In genomic region chr17:27471321-27472269, GRCh38 we compare ENCODE assay signal across 8 cellular contexts. TPM values are rescaled to one million over a fixed set of nuclear protein-coding genes. Genes with fewer than 3 reads are reported as not detected.
DNase-seq lines count a peak whose midpoint lies in the region; ATAC-seq, FAIRE-seq and TF ChIP-seq lines count a peak whose summit lies in the region.

No MANE protein-coding gene starts in this region.

- BruUV-seq in HepG2 (replicated peaks; lab: Mats Ljungman, UMichigan) = no TSS peak

- H4K20me1 ChIP-seq in HepG2 (ENCODE audit: insufficient read depth, low read length) = peaks cover 10% of the 10 kb centered on the region

- in situ Hi-C loops in HepG2 (cut with HindIII; ENCODE audit: extremely low pct_ligation_motif_present, low pct_unique_long_range_greater_than_20kb) = no loop called here

- no peaks in the 10 kb centered on the region for H3K27me3 Mint-ChIP-seq in central memory CD8-positive, alpha-beta T cell

- no peak overlapping the region for H3K27ac ChIP-seq in HepG2 (ENCODE audit: extremely low read length, insufficient read depth, low read length)

- WGBS in HepG2 (ENCODE audit: low lambda C conversion rate) = 89% methylated on average over 11 of the region's 14 CpGs

- no peaks in the 10 kb centered on the region for H3K9me3 Mint-ChIP-seq in central memory CD8-positive, alpha-beta T cell

- no peak overlapping the region for H3K9ac ChIP-seq in HepG2 (ENCODE audit: insufficient read depth, low read depth, low read length)

- TF ChIP-seq POLR2A in HepG2 (IDR thresholded peaks at IDR 0.05; ENCODE audit: insufficient read depth in 1 of 2, low read depth in 2 of 2, low read length in 2 of 2) = no peak

- no peak overlapping the region for H3K4me3 ChIP-seq in HepG2 (replicated peaks in 1 of 3; ENCODE audit: insufficient read depth in 1 of 3, low read depth in 2 of 3, low read length in 3 of 3)

- TF ChIP-seq EP300 in HepG2 (IDR thresholded peaks at IDR 0.05; ENCODE audit: low read depth in 2 of 2, low read length in 2 of 2) (no peak), HepG2 (CRISPR knock-in tag; IDR thresholded peaks at IDR 0.05; ENCODE audit: borderline replicate concordance) (no peak)

- H3K27ac Mint-ChIP-seq in central memory CD8-positive, alpha-beta T cell (ENCODE audit: low read depth) = peak overlapping the region; percentile 94

- peak overlapping the region; percentile 43 for H3K4me3 Mint-ChIP-seq in central memory CD8-positive, alpha-beta T cell

- peaks cover 5% of the 10 kb centered on the region for H3K36me3 Mint-ChIP-seq in central memory CD8-positive, alpha-beta T cell (ENCODE audit: insufficient read depth)

- H3K4me2 ChIP-seq in HepG2 (ENCODE audit: low read depth, low read length) = no peak overlapping the region

- no peaks in the 10 kb centered on the region for H3K36me3 ChIP-seq in HepG2 (replicated peaks in 1 of 2; ENCODE audit: control insufficient read depth in 1 of 2, insufficient read depth in 2 of 2, low read length in 2 of 2)

- peak in 3 of 4 experiments; percentile 14 to 67 (median 55) for DNase-seq in activated CD4-positive, CD25-positive, alpha-beta regulatory T cell (lab: John Stamatoyannopoulos, UW)
- peak in 1 of 2 donors; percentile 43 for DNase-seq in central memory CD8-positive, alpha-beta T cell (ENCODE audit: low spot score in 2 of 2)
- peak; percentile 66 to 85 (median 76) for DNase-seq in stimulated activated CD4-positive, alpha-beta T cell treated with anti-CD3 and anti-CD28 coated beads, TNF-alpha, amount 100 ng/mL, for 24 hours (ENCODE audit: low read depth in 3 of 3)
- DNase-seq in NCI-H1048 (lab: John Stamatoyannopoulos, UW) = no peak
- DNase-seq in cortex of kidney (lab: John Stamatoyannopoulos, UW) = no peak
- no peak for DNase-seq in HepG2 (ENCODE audit: low spot score)

- no peaks in the 10 kb centered on the region for H3K27me3 ChIP-seq in HepG2 (ENCODE audit: control insufficient read depth in 1 of 2, insufficient read depth in 2 of 2, low read length in 2 of 2)

- H2AFZ ChIP-seq in HepG2 (ENCODE audit: low read length) = no peak overlapping the region

- H3K4me1 Mint-ChIP-seq in central memory CD8-positive, alpha-beta T cell = peaks cover 82% of the 10 kb centered on the region

- H3K9me3 ChIP-seq in HepG2 (ENCODE audit: low read length) = no peaks in the 10 kb centered on the region

- intact Hi-C loops in HepG2 (cut with micrococcal nuclease; ENCODE audit: unreplicated experiment) = no loop called here

- H3K79me2 ChIP-seq in HepG2 (ENCODE audit: insufficient read depth, low read length) = peaks cover 55% of the 10 kb centered on the region

- no peak for FAIRE-seq in HepG2 (lab: Jason Lieb, UNC)

- CTCF ChIA-PET in HepG2 (lab: Yijun Ruan, JAX; ENCODE audit: low intra/inter-chr PET ratio, low total read pairs) = no interaction called here

- ATAC-seq in GM18519 (IDR thresholded peaks at IDR 0.05; ENCODE audit: low FRiP score, unreplicated experiment) (peak; percentile 63), HG02885 (IDR thresholded peaks at IDR 0.05; ENCODE audit: poor library complexity, unreplicated experiment) (peak; percentile 71), HepG2 (no peak)
- peak; percentile 70 for ATAC-seq in central memory CD8-positive, alpha-beta T cell (replicated peaks; ENCODE audit: extremely low read depth, poor library complexity, severe bottlenecking)

- POLR2A ChIA-PET in HepG2 (lab: Yijun Ruan, JAX) = no interaction called here

- no peak for TF ChIP-seq CTCF in HepG2 (CRISPR knock-in tag; IDR thresholded peaks at IDR 0.05)

- TF ChIP-seq RAD21 in HepG2 (CRISPR knock-in tag; IDR thresholded peaks at IDR 0.05) = no peak

- peaks cover 34% of the 10 kb centered on the region; the same call in 1 of the 2 replicates for H3K4me1 ChIP-seq in HepG2 (ENCODE audit: insufficient read depth, low read length)

TF ChIP-seq in HepG2, 621 proteins besides CTCF, POLR2A, EP300 and RAD21:
- no peak for TF ChIP-seq MED8 (CRISPR knock-in tag; IDR thresholded peaks at IDR 0.05; ENCODE audit: insufficient replicate concordance)
- TF ChIP-seq KDM2A (CRISPR knock-in tag; IDR thresholded peaks at IDR 0.05; ENCODE audit: borderline replicate concordance, low read depth) = no peak

RNA-seq across cellular contexts. Expression of gene KSR1, which starts 15.3 kb away (rescaled TPM):
- 8.0 and 10.1 TPM in 2 replicates for total RNA-seq in HepG2 (2016; rRNA removed; fragmentation: Illumina TruSeq; extraction: Trizol)
- 3.3 and 3.6 TPM in 2 replicates for total RNA-seq in HepG2 (2016; cell fraction: cytosol; rRNA removed; fragmentation: Illumina TruSeq; extraction: Trizol; ENCODE audit: low read depth)
- 8.0 and 9.5 TPM in 2 replicates for total RNA-seq in HepG2 (2016; cell fraction: insoluble cytoplasmic fraction; rRNA removed; fragmentation: Illumina TruSeq; extraction: Trizol)
- 5.3 and 6.0 TPM in 2 replicates for total RNA-seq in HepG2 (2016; cell fraction: membrane; rRNA removed; fragmentation: Illumina TruSeq; extraction: Trizol)
- total RNA-seq in HepG2 (2016; cell fraction: nucleus; rRNA removed; fragmentation: Illumina TruSeq; extraction: Trizol) = 13.1 and 20.3 TPM in 2 replicates
- polyA plus RNA-seq in HepG2 (2011; rRNA removed) = 15.0 and 16.6 TPM in 2 replicates
- polyA plus RNA-seq in HepG2 (2011; cell fraction: cytosol; rRNA removed) = 6.9 and 7.3 TPM in 2 replicates
- polyA plus RNA-seq in HepG2 (2011; cell fraction: nucleus; rRNA removed) = 65.2 and 85.5 TPM in 2 replicates
- polyA plus RNA-seq in HepG2 (2012) = 15.5 and 20.2 TPM in 2 replicates
- 0.62 and 0.76 TPM in 2 replicates for polyA plus RNA-seq in HepG2 (2016; cell fraction: cytosol; fragmentation: Illumina TruSeq; extraction: Trizol; ENCODE audit: low read depth)
- 7.7 and 8.1 TPM in 2 replicates for polyA plus RNA-seq in HepG2 (2016; cell fraction: insoluble cytoplasmic fraction; fragmentation: Illumina TruSeq; extraction: Trizol; ENCODE audit: low read depth)
- 2.2 and 2.3 TPM in 2 replicates for polyA plus RNA-seq in HepG2 (2016; cell fraction: membrane; fragmentation: Illumina TruSeq; extraction: Trizol; ENCODE audit: low read depth)
- 38.3 and 43.6 TPM in 2 replicates for polyA plus RNA-seq in HepG2 (2016; cell fraction: nucleus; fragmentation: Illumina TruSeq; extraction: Trizol; ENCODE audit: insufficient read depth, low read depth)
- 15.9 and 24.1 TPM in 2 replicates for polyA minus RNA-seq in HepG2 (2011; rRNA and poly(A)+ RNA removed; ENCODE audit: low replicate concordance)
- 5.5 and 6.0 TPM in 2 replicates for polyA minus RNA-seq in HepG2 (2011; cell fraction: cytosol; rRNA and poly(A)+ RNA removed)
- polyA minus RNA-seq in HepG2 (2011; cell fraction: nucleus; rRNA and poly(A)+ RNA removed) = 28.0 and 32.8 TPM in 2 replicates

Comparison
In these comparisons a context has a peak if more than half of its experiments do, and no peak if none do; other contexts are left out.
1. DNase-seq: peak in activated CD4-positive, CD25-positive, alpha-beta regulatory T cell (3 of 4) and stimulated activated CD4-positive, alpha-beta T cell treated with anti-CD3 and anti-CD28 coated beads, TNF-alpha, amount 100 ng/mL, for 24 hours (3 of 3); none in NCI-H1048 (single experiment), cortex of kidney (single experiment) and HepG2 (single experiment).